12 cellular contexts compared by ENCODE assay signal in genomic region chr14:69664865-69665526, GRCh38. TPM values are rescaled to one million over a fixed set of nuclear protein-coding genes. Genes with fewer than 3 reads are reported as not detected.
DNase-seq lines count a peak whose midpoint lies in the region; ATAC-seq, FAIRE-seq and TF ChIP-seq lines count a peak whose summit lies in the region.
"Had no signal": no experiment of that assay in that cellular context is flagged by ENCODE, and none has a peak within 500 bp of the region (broad histone marks: within the 10 kb centered on the region; RNA-seq: fewer than 3 reads in every experiment).

No MANE protein-coding gene starts in this region.

- no peaks in the 10 kb centered on the region for H3K36me3 ChIP-seq in breast epithelium
- H3K36me3 ChIP-seq in H1 (ENCODE audit: control insufficient read depth in 2 of 4, insufficient read depth in 4 of 4, low read length in 3 of 4) = no peaks in the 10 kb centered on the region
- peaks cover 0 to 5% (median 0%) of the 10 kb centered on the region in 3 experiments for H3K36me3 ChIP-seq in naive thymus-derived CD4-positive, alpha-beta T cell (ENCODE audit: control insufficient read depth in 2 of 3, insufficient read depth in 3 of 3, low read length in 3 of 3)
- peaks cover 4% of the 10 kb centered on the region for H3K36me3 ChIP-seq in upper lobe of right lung

- H2BK120ac ChIP-seq in H1 (replicated peaks; ENCODE audit: low read depth, low read length) = no peak overlapping the region

- H3K9me3 ChIP-seq in breast epithelium = no peaks in the 10 kb centered on the region
- no peaks in the 10 kb centered on the region for H3K9me3 ChIP-seq in H1 (ENCODE audit: insufficient read depth in 2 of 2, low read depth in 1 of 2, low read length in 1 of 2)
- no peaks in the 10 kb centered on the region for H3K9me3 ChIP-seq in naive thymus-derived CD4-positive, alpha-beta T cell (ENCODE audit: control insufficient read depth in 2 of 3, low read length in 3 of 3)
- no peaks in the 10 kb centered on the region for H3K9me3 ChIP-seq in upper lobe of right lung

- no peaks in the 10 kb centered on the region for H3K9me3 Mint-ChIP-seq in MCF 10A (ENCODE audit: unreplicated experiment)
- H3K9me3 Mint-ChIP-seq in naive thymus-derived CD4-positive, alpha-beta T cell = peaks cover 0 to 9% (median 3%) of the 10 kb centered on the region in 11 donors

- WGBS in H1 (ENCODE audit: extremely low coverage in 1 of 2, insufficient coverage in 1 of 2, insufficient read length in 1 of 2, insufficient replicate concordance in 2 of 2, low coverage in 1 of 2, low lambda C conversion rate in 2 of 2, missing lambda C conversion rate in 1 of 2), 2 experiments = 94% methylated on average over 7 of the region's 7 CpGs; no CpG with 5 or more reads in 1 of the 2 experiments

- H2BK20ac ChIP-seq in H1 (ENCODE audit: low read length) = no peak overlapping the region

- no peak overlapping the region for H3K56ac ChIP-seq in H1 (replicated peaks; ENCODE audit: insufficient read length, low read depth, low read length)

- CTCF ChIA-PET in MCF 10A (lab: Yijun Ruan, JAX) = interaction anchor here (0.6 kb wide), 1 partner anchor 17 kb away, joined by 3 read pairs; no protein-coding TSS in a partner anchor
- CTCF ChIA-PET in H1 (lab: Charles Lee; ENCODE audit: partially characterized antibody) = interaction anchor here (0.6 to 2.1 kb wide), 6 partner anchors 9 to 71 kb away, joined by 3 to 7 read pairs (median 4); no protein-coding TSS in a partner anchor
- CTCF ChIA-PET in naive thymus-derived CD4-positive, alpha-beta T cell (lab: Charles Lee) = interaction anchor here (0.6 to 1.0 kb wide), 2 partner anchors 62 to 1962 kb away, joined by 3 read pairs; no protein-coding TSS in a partner anchor

- H3K4me1 Mint-ChIP-seq in MCF 10A (ENCODE audit: insufficient read depth, unreplicated experiment) = peaks cover 35% of the 10 kb centered on the region
- H3K4me1 Mint-ChIP-seq in naive thymus-derived CD4-positive, alpha-beta T cell = peaks cover 60 to 95% (median 92%) of the 10 kb centered on the region in 7 donors

- DNase-seq in breast epithelium (ENCODE audit: low spot score in 2 of 2) (no peak), MCF 10A (ENCODE audit: unreplicated experiment) (no peak), H1 (ENCODE audit: low read depth in 1 of 2, low spot score in 2 of 2) (no peak), upper lobe of right lung (no peak), NCI-H524 treated with DMSO at 0.1 percent for 48 hours (lab: John Stamatoyannopoulos, UW) (no peak), NCI-H345 (lab: John Stamatoyannopoulos, UW) (no peak)
- DNase-seq in naive thymus-derived CD4-positive, alpha-beta T cell = no peak
- DNase-seq: NCI-H2081, substantia nigra, T-helper 2 cell had no signal

- TF ChIP-seq EP300 in H1 (IDR thresholded peaks at IDR 0.05; ENCODE audit: borderline replicate concordance in 1 of 2, low read depth in 2 of 2, low read length in 2 of 2) = no peak

- no peak overlapping the region for H2BK12ac ChIP-seq in H1 (ENCODE audit: low read depth, low read length)

- H2BK15ac ChIP-seq in H1 (ENCODE audit: low read length) = peak overlapping the region; percentile 21; the same call in 1 of the 2 replicates

- H3K4me3 ChIP-seq in breast epithelium (no peak overlapping the region), H1 (ENCODE audit: extremely low read depth in 1 of 4, insufficient read depth in 2 of 4, low read depth in 3 of 4, low read length in 4 of 4) (no peak overlapping the region), upper lobe of right lung (no peak overlapping the region)
- no peak overlapping the region for H3K4me3 ChIP-seq in naive thymus-derived CD4-positive, alpha-beta T cell (ENCODE audit: low read length)

- TF ChIP-seq POLR2A in breast epithelium (IDR thresholded peaks at IDR 0.05) (no peak), H1 (IDR thresholded peaks at IDR 0.05; ENCODE audit: control extremely low read depth in 1 of 2, low read depth in 2 of 2, low read length in 2 of 2) (no peak)

- ATAC-seq in naive thymus-derived CD4-positive, alpha-beta T cell = no peak
- ATAC-seq in upper lobe of right lung (peak; percentile 8), GM19397 (IDR thresholded peaks at IDR 0.05; ENCODE audit: unreplicated experiment) (no peak)

- H4K8ac ChIP-seq in H1 (ENCODE audit: extremely low read depth, insufficient read depth, low read length) = no peak overlapping the region

- no peak for TF ChIP-seq RAD21 in H1 (IDR thresholded peaks at IDR 0.05 in 1 of 2, conservative IDR thresholded peaks at IDR 0.05 in 1 of 2; ENCODE audit: low read depth in 2 of 2, low read length in 2 of 2)

- H4K91ac ChIP-seq in H1 (replicated peaks; ENCODE audit: insufficient read length, low read length) = no peak overlapping the region

- no peak overlapping the region for H3K14ac ChIP-seq in H1 (ENCODE audit: insufficient read length)

- H3K4me1 ChIP-seq in breast epithelium = peaks cover 15 to 32% of the 10 kb centered on the region in 2 donors
- peaks cover 5 to 9% (median 7%) of the 10 kb centered on the region in 4 experiments; a peak in 5 of 7 replicates for H3K4me1 ChIP-seq in H1 (replicated peaks in 1 of 4; ENCODE audit: control insufficient read depth in 3 of 4, insufficient read depth in 4 of 4, low read length in 3 of 4)
- H3K4me1 ChIP-seq in naive thymus-derived CD4-positive, alpha-beta T cell (ENCODE audit: control insufficient read depth in 2 of 2, insufficient read depth in 2 of 2, low read length in 2 of 2) = peaks cover 25 to 57% of the 10 kb centered on the region in 2 donors
- peaks cover 94% of the 10 kb centered on the region for H3K4me1 ChIP-seq in upper lobe of right lung

- H2AFZ ChIP-seq in H1 (ENCODE audit: low read length) = no peak overlapping the region

- TF ChIP-seq CTCF in breast epithelium (IDR thresholded peaks at IDR 0.05) (no peak), MCF 10A (IDR thresholded peaks at IDR 0.05; ENCODE audit: unreplicated experiment) (no peak), H1 (IDR thresholded peaks at IDR 0.05; ENCODE audit: control extremely low read depth in 1 of 3, insufficient read depth in 1 of 3, low read depth in 1 of 3, low read length in 3 of 3) (no peak), upper lobe of right lung (IDR thresholded peaks at IDR 0.05) (no peak)

- no peak overlapping the region for H2BK5ac ChIP-seq in H1 (ENCODE audit: low read depth, low read length)

- intact Hi-C loops in breast epithelium (cut with DNase I; ENCODE audit: low total_unique reads) (no loop called here), MCF 10A (cut with micrococcal nuclease) (no loop called here), upper lobe of right lung (cut with DNase I) (no loop called here)
- intact Hi-C loops in naive thymus-derived CD4-positive, alpha-beta T cell (cut with micrococcal nuclease) = no loop called here

- no peak overlapping the region for H3K4ac ChIP-seq in H1 (replicated peaks; ENCODE audit: insufficient read length, low read depth, low read length)

- H3K27me3 ChIP-seq in breast epithelium (no peaks in the 10 kb centered on the region), H1 (replicated peaks in 1 of 4; ENCODE audit: control insufficient read depth in 3 of 4, extremely low read depth in 1 of 4, insufficient read depth in 3 of 4, low read length in 3 of 4) (no peaks in the 10 kb centered on the region), upper lobe of right lung (no peaks in the 10 kb centered on the region)
- H3K27me3 ChIP-seq in naive thymus-derived CD4-positive, alpha-beta T cell (ENCODE audit: control insufficient read depth in 2 of 2, insufficient read depth in 2 of 2, low read length in 2 of 2) = no peaks in the 10 kb centered on the region

- no peak overlapping the region for H3K4me3 Mint-ChIP-seq in MCF 10A (ENCODE audit: unreplicated experiment)
- H3K4me3 Mint-ChIP-seq in naive thymus-derived CD4-positive, alpha-beta T cell = peak overlapping the region in 2 of 10 donors; percentile 41 to 53

- peaks cover 42% of the 10 kb centered on the region for H3K36me3 Mint-ChIP-seq in MCF 10A (ENCODE audit: insufficient read depth, unreplicated experiment)
- H3K36me3 Mint-ChIP-seq in naive thymus-derived CD4-positive, alpha-beta T cell = peaks cover 4 to 57% (median 14%) of the 10 kb centered on the region in 5 donors

- H3K18ac ChIP-seq in H1 (ENCODE audit: extremely low read depth, low read length) = no peak overlapping the region

- no peaks in the 10 kb centered on the region for H4K20me1 ChIP-seq in H1 (replicated peaks in 1 of 2; ENCODE audit: control insufficient read depth in 1 of 2, insufficient read depth in 2 of 2, low read length in 2 of 2)

- H3K4me2 ChIP-seq in H1 (ENCODE audit: insufficient read depth in 1 of 2, low read depth in 2 of 2, low read length in 2 of 2) = no peak overlapping the region

- no peak overlapping the region for H2AK5ac ChIP-seq in H1 (ENCODE audit: low read depth, low read length)

- H3K27ac ChIP-seq in breast epithelium (peak overlapping the region; percentile 88 to 90), H1 (ENCODE audit: low read depth, low read length) (no peak overlapping the region), upper lobe of right lung (peak overlapping the region; percentile 38)
- no peak overlapping the region for H3K27ac ChIP-seq in naive thymus-derived CD4-positive, alpha-beta T cell (ENCODE audit: low read depth, low read length)

- H4K5ac ChIP-seq in H1 (ENCODE audit: insufficient read length, low read depth, low read length) = no peak overlapping the region

- POLR2A ChIA-PET in MCF 10A (lab: Yijun Ruan, JAX) (interaction anchor here (6.2 kb wide), 1 partner anchor 20 kb away, joined by 42 read pairs; no protein-coding TSS in a partner anchor), H1 (lab: Charles Lee; ENCODE audit: partially characterized antibody) (interaction anchor here (1.1 to 1.6 kb wide), 3 partner anchors 9 to 102 kb away, joined by 3 to 6 read pairs (median 3); partner anchors contain the start of gene SRSF5)
- POLR2A ChIA-PET in naive thymus-derived CD4-positive, alpha-beta T cell (lab: Charles Lee) = no interaction called here

- 0 out of 2 replicates have a peak, but pooled peaks cover 2% of the 10 kb centered on the region for H3K79me1 ChIP-seq in H1 (ENCODE audit: low read depth, low read length)

- H3K9ac ChIP-seq in H1 (replicated peaks in 1 of 4; ENCODE audit: extremely low read depth in 1 of 4, low read depth in 3 of 4, low read length in 3 of 4) = no peak overlapping the region

- no peak for FAIRE-seq in H1 (lab: Jason Lieb, UNC)
- FAIRE-seq: astrocyte had no signal

- no TSS peak for BruUV-seq in MCF 10A (replicated peaks; lab: Mats Ljungman, UMichigan)

- H3K27me3 Mint-ChIP-seq in MCF 10A (ENCODE audit: insufficient read depth, unreplicated experiment) = no peaks in the 10 kb centered on the region
- H3K27me3 Mint-ChIP-seq in naive thymus-derived CD4-positive, alpha-beta T cell = no peaks in the 10 kb centered on the region

- H3K23me2 ChIP-seq in H1 (ENCODE audit: low read depth, low read length) = no peaks in the 10 kb centered on the region

- H3K23ac ChIP-seq in H1 (ENCODE audit: insufficient read length) = no peak overlapping the region

- H3K27ac Mint-ChIP-seq in MCF 10A (ENCODE audit: low read depth, unreplicated experiment) = no peak overlapping the region
- H3K27ac Mint-ChIP-seq in naive thymus-derived CD4-positive, alpha-beta T cell = peak overlapping the region; percentile 23 to 86 (median 69)

- no peaks in the 10 kb centered on the region for H3K79me2 ChIP-seq in H1 (ENCODE audit: control insufficient read depth in 1 of 2, insufficient read depth in 2 of 2, low read length in 2 of 2)

RNA-seq across cellular contexts. Expression of gene SUSD6, which starts 53.6 kb away (rescaled TPM):
- total RNA-seq in breast epithelium (10 to 100 TPM; 30.2 to 55.9 (median 55.7) TPM), MCF 10A (2022) (27.7 and 32.1 TPM in 2 replicates), upper lobe of right lung (87.5 TPM)
- total RNA-seq in H1 (2021; fragmentation: NEBNext Ultra II Directional; extraction: Animal tissue kit (Norgen Biotek cat#: 25700)) = 3.8 and 5.1 TPM in 2 replicates
- polyA plus RNA-seq in H1 (2011; rRNA removed) = 2.9 and 3.0 TPM in 2 replicates
- polyA plus RNA-seq in H1 (2011; cell fraction: cytosol; rRNA removed) = 2.6 TPM
- polyA plus RNA-seq in H1 (2011; cell fraction: nucleus; rRNA removed) = 6.3 TPM
- polyA plus RNA-seq in H1 (2012, experiment 1 of 2) = 3.2 to 5.3 TPM (median 4.4 TPM) in 4 replicates
- polyA plus RNA-seq in H1 (2012, experiment 2 of 2) = 3.6 TPM
- 2.8 TPM for polyA plus RNA-seq in H1 (2013, experiment 1 of 2)
- 3.2 TPM for polyA plus RNA-seq in H1 (2013, experiment 2 of 2)
- 4.4 and 5.8 TPM in 2 replicates for polyA minus RNA-seq in H1 (2011; rRNA and poly(A)+ RNA removed)
- polyA minus RNA-seq in H1 (2011; cell fraction: cytosol; rRNA and poly(A)+ RNA removed) = 4.8 TPM
- 5.9 TPM for polyA minus RNA-seq in H1 (2011; cell fraction: nucleus; rRNA and poly(A)+ RNA removed)
- total RNA-seq in naive thymus-derived CD4-positive, alpha-beta T cell = 10 to 100 TPM; 42.9 to 90.8 (median 65.0) TPM
- 1 to 10 TPM; 4.3 to 6.3 TPM for polyA plus RNA-seq in naive thymus-derived CD4-positive, alpha-beta T cell

Comparison
In these comparisons a context has a peak if more than half of its experiments do, and no peak if none do; other contexts are left out.
1. H3K27ac ChIP-seq: peak in breast epithelium (2 of 2) and upper lobe of right lung (single experiment); none in H1 (single experiment) and naive thymus-derived CD4-positive, alpha-beta T cell (single experiment).